Comparison of ENCODE assay signal across 19 cellular contexts in genomic region chr5:110401881-110402280, GRCh38.
DNase-seq lines count a peak whose midpoint lies in the region; ATAC-seq and TF ChIP-seq lines count a peak whose summit lies in the region.
"Had no signal": no experiment of that assay in that cellular context is flagged by ENCODE, and none has a peak within 500 bp of the region (broad histone marks: within the 10 kb centered on the region; RNA-seq: fewer than 3 reads in every experiment).

No MANE protein-coding gene starts in this region.

- H3K4me3 Mint-ChIP-seq in osteocyte (ENCODE audit: unreplicated experiment) (no peak overlapping the region), T-helper 17 cell (no peak overlapping the region)

- TF ChIP-seq CTCF in NB4 (IDR thresholded peaks at IDR 0.05; ENCODE audit: low read depth, low read length) (no peak), foreskin fibroblast (IDR thresholded peaks at IDR 0.05; ENCODE audit: low read depth, low read length) (no peak), osteocyte (IDR thresholded peaks at IDR 0.05) (no peak)

- H3K4me3 ChIP-seq in NB4 (ENCODE audit: low read depth, low read length): no peak overlapping the region
- no peak overlapping the region for H3K4me3 ChIP-seq in foreskin fibroblast (ENCODE audit: low read depth in 1 of 2, low read length in 2 of 2)
- H3K4me3 ChIP-seq: adrenal gland, gastroesophageal sphincter, thyroid gland had no signal

- DNase-seq in EL: peak; percentile 10
- DNase-seq in NB4 (ENCODE audit: low read depth): peak; percentile 15
- DNase-seq in astrocyte of the hippocampus (ENCODE audit: low read depth, low spot score): peak; percentile 16
- peak; percentile 6 to 64 for DNase-seq in foreskin fibroblast
- DNase-seq in NCI-H345 treated with DMSO at 0.1 percent for 48 hours (lab: John Stamatoyannopoulos, UW; ENCODE audit: unreplicated experiment): no peak
- DNase-seq in osteocyte (ENCODE audit: extremely low spot score, unreplicated experiment): no peak
- DNase-seq in T-helper 17 cell: no peak
- DNase-seq: activated CD4-positive, alpha-beta T cell treated with anti-CD3 and anti-CD28 coated beads for 48 hours; activated CD8-positive, alpha-beta memory T cell treated with anti-CD3 and anti-CD28 coated beads, Interleukin-2, amount 50 U/mL, for 4 hours; activated effector memory CD4-positive, alpha-beta T cell treated with Interleukin-2 at 50 U/mL for 16 hours; adrenal gland; H7; NCI-H1436; stimulated activated naive CD4-positive, alpha-beta T cell; SW 1271; thyroid gland had no signal

- H3K36me3 Mint-ChIP-seq in osteocyte (ENCODE audit: unreplicated experiment): no peaks in the 10 kb centered on the region
- H3K36me3 Mint-ChIP-seq in T-helper 17 cell (ENCODE audit: low read depth): peaks cover 2% of the 10 kb centered on the region

- H3K27me3 Mint-ChIP-seq in osteocyte (ENCODE audit: unreplicated experiment): no peaks in the 10 kb centered on the region
- H3K27me3 Mint-ChIP-seq in T-helper 17 cell: peaks cover 10% of the 10 kb centered on the region

- H3K9me3 ChIP-seq in T-helper 17 cell (ENCODE audit: control insufficient read depth, low read length, poor library complexity, severe bottlenecking): no peaks in the 10 kb centered on the region
- H3K9me3 ChIP-seq: adrenal gland, gastroesophageal sphincter, thyroid gland had no signal

- peaks cover 4% of the 10 kb centered on the region for H3K9me3 Mint-ChIP-seq in osteocyte (ENCODE audit: unreplicated experiment)

- no peak for ATAC-seq in HG03045 (IDR thresholded peaks at IDR 0.05; ENCODE audit: unreplicated experiment)
- ATAC-seq in T-helper 17 cell: no peak
- ATAC-seq: gastroesophageal sphincter, left lobe of liver had no signal

- TF ChIP-seq POLR2A in NB4 (IDR thresholded peaks at IDR 0.05; ENCODE audit: extremely low read depth, insufficient read length): no peak

- H3K4me1 Mint-ChIP-seq in osteocyte (ENCODE audit: unreplicated experiment) (peaks cover 4% of the 10 kb centered on the region), T-helper 17 cell (no peaks in the 10 kb centered on the region)

- no peak overlapping the region for H3K27ac Mint-ChIP-seq in osteocyte (ENCODE audit: unreplicated experiment)
- no peak overlapping the region for H3K27ac Mint-ChIP-seq in T-helper 17 cell

Comparison
In these comparisons a context has a peak if more than half of its experiments do, and no peak if none do; other contexts are left out.
1. DNase-seq: peak in EL (single experiment), NB4 (single experiment), astrocyte of the hippocampus (single experiment) and foreskin fibroblast (2 of 2); none in NCI-H345 treated with DMSO at 0.1 percent for 48 hours (single experiment), osteocyte (single experiment) and T-helper 17 cell (0 of 3).